In the genomic region with DNA sequence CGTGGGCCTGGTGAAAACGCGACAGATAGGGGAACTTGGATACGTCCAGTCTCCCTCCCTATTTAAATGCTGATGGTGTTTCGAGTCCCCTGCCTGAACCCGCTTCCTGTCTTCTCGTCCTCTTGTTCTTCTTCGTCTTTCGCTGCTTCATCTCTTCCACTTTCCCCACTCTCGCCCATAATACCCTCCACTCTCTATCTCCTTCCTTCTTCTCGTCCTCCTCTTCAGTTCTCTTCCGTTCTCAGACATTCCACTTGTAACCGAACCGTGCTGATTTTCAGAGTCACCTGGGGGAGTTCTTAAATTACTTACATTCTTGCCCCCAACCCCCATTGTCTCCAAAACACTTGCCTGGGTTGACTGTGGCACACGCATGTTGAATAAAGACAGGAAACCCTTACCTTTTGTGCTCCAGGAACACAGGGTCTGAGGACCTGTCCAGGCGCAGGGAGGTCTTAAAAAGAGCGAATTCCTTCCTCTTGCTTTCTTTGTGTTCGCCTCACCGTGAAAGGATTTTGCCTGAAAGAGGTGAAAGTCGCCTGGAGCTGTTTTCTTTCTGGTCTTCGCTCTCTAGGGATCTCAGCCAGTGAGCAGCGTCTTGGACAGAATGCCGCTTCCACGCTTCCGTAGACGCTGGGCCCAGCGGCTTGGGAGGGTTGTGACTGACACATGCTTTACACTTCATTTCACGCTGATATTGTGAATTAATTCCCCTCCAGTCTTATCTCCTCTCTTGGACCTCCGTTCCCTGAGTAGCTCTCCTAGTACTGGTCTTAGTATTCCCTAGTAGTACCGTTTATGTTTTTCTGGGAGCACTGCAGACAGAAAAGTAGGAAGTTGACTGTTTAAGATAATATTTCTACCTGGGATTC, we compare ENCODE assay signal across 1 cellular context.
A peak's percentile ranks its signal among the peaks of the same experiment; 100 is the strongest.
TF ChIP-seq lines count a peak whose summit lies in the region.

No MANE protein-coding gene starts in this region.

TF ChIP-seq in K562, 482 proteins besides CTCF, POLR2A, EP300 and RAD21 (continued from another document and continues in another):
- TF ChIP-seq, protein P1, sequence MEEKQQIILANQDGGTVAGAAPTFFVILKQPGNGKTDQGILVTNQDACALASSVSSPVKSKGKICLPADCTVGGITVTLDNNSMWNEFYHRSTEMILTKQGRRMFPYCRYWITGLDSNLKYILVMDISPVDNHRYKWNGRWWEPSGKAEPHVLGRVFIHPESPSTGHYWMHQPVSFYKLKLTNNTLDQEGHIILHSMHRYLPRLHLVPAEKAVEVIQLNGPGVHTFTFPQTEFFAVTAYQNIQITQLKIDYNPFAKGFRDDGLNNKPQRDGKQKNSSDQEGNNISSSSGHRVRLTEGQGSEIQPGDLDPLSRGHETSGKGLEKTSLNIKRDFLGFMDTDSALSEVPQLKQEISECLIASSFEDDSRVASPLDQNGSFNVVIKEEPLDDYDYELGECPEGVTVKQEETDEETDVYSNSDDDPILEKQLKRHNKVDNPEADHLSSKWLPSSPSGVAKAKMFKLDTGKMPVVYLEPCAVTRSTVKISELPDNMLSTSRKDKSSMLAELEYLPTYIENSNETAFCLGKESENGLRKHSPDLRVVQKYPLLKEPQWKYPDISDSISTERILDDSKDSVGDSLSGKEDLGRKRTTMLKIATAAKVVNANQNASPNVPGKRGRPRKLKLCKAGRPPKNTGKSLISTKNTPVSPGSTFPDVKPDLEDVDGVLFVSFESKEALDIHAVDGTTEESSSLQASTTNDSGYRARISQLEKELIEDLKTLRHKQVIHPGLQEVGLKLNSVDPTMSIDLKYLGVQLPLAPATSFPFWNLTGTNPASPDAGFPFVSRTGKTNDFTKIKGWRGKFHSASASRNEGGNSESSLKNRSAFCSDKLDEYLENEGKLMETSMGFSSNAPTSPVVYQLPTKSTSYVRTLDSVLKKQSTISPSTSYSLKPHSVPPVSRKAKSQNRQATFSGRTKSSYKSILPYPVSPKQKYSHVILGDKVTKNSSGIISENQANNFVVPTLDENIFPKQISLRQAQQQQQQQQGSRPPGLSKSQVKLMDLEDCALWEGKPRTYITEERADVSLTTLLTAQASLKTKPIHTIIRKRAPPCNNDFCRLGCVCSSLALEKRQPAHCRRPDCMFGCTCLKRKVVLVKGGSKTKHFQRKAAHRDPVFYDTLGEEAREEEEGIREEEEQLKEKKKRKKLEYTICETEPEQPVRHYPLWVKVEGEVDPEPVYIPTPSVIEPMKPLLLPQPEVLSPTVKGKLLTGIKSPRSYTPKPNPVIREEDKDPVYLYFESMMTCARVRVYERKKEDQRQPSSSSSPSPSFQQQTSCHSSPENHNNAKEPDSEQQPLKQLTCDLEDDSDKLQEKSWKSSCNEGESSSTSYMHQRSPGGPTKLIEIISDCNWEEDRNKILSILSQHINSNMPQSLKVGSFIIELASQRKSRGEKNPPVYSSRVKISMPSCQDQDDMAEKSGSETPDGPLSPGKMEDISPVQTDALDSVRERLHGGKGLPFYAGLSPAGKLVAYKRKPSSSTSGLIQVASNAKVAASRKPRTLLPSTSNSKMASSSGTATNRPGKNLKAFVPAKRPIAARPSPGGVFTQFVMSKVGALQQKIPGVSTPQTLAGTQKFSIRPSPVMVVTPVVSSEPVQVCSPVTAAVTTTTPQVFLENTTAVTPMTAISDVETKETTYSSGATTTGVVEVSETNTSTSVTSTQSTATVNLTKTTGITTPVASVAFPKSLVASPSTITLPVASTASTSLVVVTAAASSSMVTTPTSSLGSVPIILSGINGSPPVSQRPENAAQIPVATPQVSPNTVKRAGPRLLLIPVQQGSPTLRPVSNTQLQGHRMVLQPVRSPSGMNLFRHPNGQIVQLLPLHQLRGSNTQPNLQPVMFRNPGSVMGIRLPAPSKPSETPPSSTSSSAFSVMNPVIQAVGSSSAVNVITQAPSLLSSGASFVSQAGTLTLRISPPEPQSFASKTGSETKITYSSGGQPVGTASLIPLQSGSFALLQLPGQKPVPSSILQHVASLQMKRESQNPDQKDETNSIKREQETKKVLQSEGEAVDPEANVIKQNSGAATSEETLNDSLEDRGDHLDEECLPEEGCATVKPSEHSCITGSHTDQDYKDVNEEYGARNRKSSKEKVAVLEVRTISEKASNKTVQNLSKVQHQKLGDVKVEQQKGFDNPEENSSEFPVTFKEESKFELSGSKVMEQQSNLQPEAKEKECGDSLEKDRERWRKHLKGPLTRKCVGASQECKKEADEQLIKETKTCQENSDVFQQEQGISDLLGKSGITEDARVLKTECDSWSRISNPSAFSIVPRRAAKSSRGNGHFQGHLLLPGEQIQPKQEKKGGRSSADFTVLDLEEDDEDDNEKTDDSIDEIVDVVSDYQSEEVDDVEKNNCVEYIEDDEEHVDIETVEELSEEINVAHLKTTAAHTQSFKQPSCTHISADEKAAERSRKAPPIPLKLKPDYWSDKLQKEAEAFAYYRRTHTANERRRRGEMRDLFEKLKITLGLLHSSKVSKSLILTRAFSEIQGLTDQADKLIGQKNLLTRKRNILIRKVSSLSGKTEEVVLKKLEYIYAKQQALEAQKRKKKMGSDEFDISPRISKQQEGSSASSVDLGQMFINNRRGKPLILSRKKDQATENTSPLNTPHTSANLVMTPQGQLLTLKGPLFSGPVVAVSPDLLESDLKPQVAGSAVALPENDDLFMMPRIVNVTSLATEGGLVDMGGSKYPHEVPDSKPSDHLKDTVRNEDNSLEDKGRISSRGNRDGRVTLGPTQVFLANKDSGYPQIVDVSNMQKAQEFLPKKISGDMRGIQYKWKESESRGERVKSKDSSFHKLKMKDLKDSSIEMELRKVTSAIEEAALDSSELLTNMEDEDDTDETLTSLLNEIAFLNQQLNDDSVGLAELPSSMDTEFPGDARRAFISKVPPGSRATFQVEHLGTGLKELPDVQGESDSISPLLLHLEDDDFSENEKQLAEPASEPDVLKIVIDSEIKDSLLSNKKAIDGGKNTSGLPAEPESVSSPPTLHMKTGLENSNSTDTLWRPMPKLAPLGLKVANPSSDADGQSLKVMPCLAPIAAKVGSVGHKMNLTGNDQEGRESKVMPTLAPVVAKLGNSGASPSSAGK (IDR thresholded peaks at IDR 0.05), result peak; percentile 98
- TF ChIP-seq ZNF584 (CRISPR knock-in tag; IDR thresholded peaks at IDR 0.05; ENCODE audit: low read depth) (no peak), ZC3H8 (IDR thresholded peaks at IDR 0.05) (no peak), RBM15 (IDR thresholded peaks at IDR 0.05; ENCODE audit: insufficient read depth, low read length) (no peak), NBN (IDR thresholded peaks at IDR 0.05; ENCODE audit: low read depth) (peak; percentile 53; the same call in 1 of the 2 replicates), ZNF436 (CRISPR knock-in tag; IDR thresholded peaks at IDR 0.05) (no peak), TCF7L2 (IDR thresholded peaks at IDR 0.05; ENCODE audit: low read depth, low read length) (no peak), BRD4 (IDR thresholded peaks at IDR 0.05) (no peak; the same call in 1 of the 2 replicates), ILF3 (IDR thresholded peaks at IDR 0.05; ENCODE audit: borderline replicate concordance) (no peak; the same call in 1 of the 2 replicates), ZNF134 (CRISPR knock-in tag; conservative IDR thresholded peaks at IDR 0.05) (no peak), NEUROD1 (IDR thresholded peaks at IDR 0.05; ENCODE audit: borderline replicate concordance, low read depth, low read length, partially characterized antibody) (no peak), ZNF274 (IDR thresholded peaks at IDR 0.05; ENCODE audit: borderline replicate concordance, low read depth, low read length) (no peak), ZNF311 (CRISPR knock-in tag; IDR thresholded peaks at IDR 0.05) (peak; percentile 1; the same call in 1 of the 2 replicates), PTBP1 (IDR thresholded peaks at IDR 0.05; ENCODE audit: low read depth, low read length) (no peak), CHD4 (IDR thresholded peaks at IDR 0.05; ENCODE audit: insufficient read depth, insufficient replicate concordance, low read depth, low read length, poor library complexity, severe bottlenecking) (no peak), HMG20A (CRISPR knock-in tag; conservative IDR thresholded peaks at IDR 0.05) (no peak), CSDE1 (IDR thresholded peaks at IDR 0.05) (0 out of 4 replicates have a peak, but pooled peaks of 1 of the 2 experiments have one; percentile 22), ZNF707 (CRISPR knock-in tag; conservative IDR thresholded peaks at IDR 0.05) (no peak), TEAD4 (IDR thresholded peaks at IDR 0.05; ENCODE audit: low read length) (peak; percentile 40; the same call in 1 of the 2 replicates), TEAD4 (CRISPR knock-in tag; IDR thresholded peaks at IDR 0.05; ENCODE audit: borderline replicate concordance) (peak; percentile 83; the same call in 1 of the 2 replicates), STAT5B (CRISPR knock-in tag; IDR thresholded peaks at IDR 0.05) (no peak), TOE1 (IDR thresholded peaks at IDR 0.05; ENCODE audit: borderline replicate concordance) (peak; percentile 18; the same call in 1 of the 2 replicates), TOE1 (CRISPR knock-in tag; IDR thresholded peaks at IDR 0.05; ENCODE audit: borderline replicate concordance, low read depth) (no peak), ZNF586 (CRISPR knock-in tag; conservative IDR thresholded peaks at IDR 0.05) (no peak; the same call in 1 of the 2 replicates), HCFC1 (IDR thresholded peaks at IDR 0.05; ENCODE audit: low read depth, low read length) (peak; percentile 12; the same call in 1 of the 2 replicates), BDP1 (IDR thresholded peaks at IDR 0.05; ENCODE audit: insufficient read depth, insufficient read length) (no peak), ZNF41 (CRISPR knock-in tag; conservative IDR thresholded peaks at IDR 0.05) (no peak), KLF13 (tag; IDR thresholded peaks at IDR 0.05; ENCODE audit: borderline replicate concordance, low read depth) (no peak), NFIX (CRISPR knock-in tag; IDR thresholded peaks at IDR 0.05; ENCODE audit: low read depth) (no peak), ZNF124 (CRISPR knock-in tag; IDR thresholded peaks at IDR 0.05) (no peak), FOXA1 (IDR thresholded peaks at IDR 0.05; ENCODE audit: borderline replicate concordance) (no peak), IFI16 (CRISPR knock-in tag; IDR thresholded peaks at IDR 0.05) (no peak; the same call in 1 of the 2 replicates), HDAC6 (IDR thresholded peaks at IDR 0.05; ENCODE audit: low read depth, low read length) (no peak), ZSCAN29 (IDR thresholded peaks at IDR 0.05) (0 out of 2 replicates have a peak, but pooled peaks have one; percentile 24), ZNF764 (CRISPR knock-in tag; IDR thresholded peaks at IDR 0.05; ENCODE audit: low read depth) (0 out of 2 replicates have a peak, but pooled peaks have one; percentile 9), PYGO2 (tag; IDR thresholded peaks at IDR 0.05) (no peak)
- TF ChIP-seq, protein P2, sequence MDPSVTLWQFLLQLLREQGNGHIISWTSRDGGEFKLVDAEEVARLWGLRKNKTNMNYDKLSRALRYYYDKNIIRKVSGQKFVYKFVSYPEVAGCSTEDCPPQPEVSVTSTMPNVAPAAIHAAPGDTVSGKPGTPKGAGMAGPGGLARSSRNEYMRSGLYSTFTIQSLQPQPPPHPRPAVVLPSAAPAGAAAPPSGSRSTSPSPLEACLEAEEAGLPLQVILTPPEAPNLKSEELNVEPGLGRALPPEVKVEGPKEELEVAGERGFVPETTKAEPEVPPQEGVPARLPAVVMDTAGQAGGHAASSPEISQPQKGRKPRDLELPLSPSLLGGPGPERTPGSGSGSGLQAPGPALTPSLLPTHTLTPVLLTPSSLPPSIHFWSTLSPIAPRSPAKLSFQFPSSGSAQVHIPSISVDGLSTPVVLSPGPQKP (CRISPR knock-in tag; IDR thresholded peaks at IDR 0.05), result no peak
- TF ChIP-seq, protein P3, sequence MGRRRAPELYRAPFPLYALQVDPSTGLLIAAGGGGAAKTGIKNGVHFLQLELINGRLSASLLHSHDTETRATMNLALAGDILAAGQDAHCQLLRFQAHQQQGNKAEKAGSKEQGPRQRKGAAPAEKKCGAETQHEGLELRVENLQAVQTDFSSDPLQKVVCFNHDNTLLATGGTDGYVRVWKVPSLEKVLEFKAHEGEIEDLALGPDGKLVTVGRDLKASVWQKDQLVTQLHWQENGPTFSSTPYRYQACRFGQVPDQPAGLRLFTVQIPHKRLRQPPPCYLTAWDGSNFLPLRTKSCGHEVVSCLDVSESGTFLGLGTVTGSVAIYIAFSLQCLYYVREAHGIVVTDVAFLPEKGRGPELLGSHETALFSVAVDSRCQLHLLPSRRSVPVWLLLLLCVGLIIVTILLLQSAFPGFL (CRISPR knock-in tag; IDR thresholded peaks at IDR 0.05), result no peak
- TF ChIP-seq, protein P4, sequence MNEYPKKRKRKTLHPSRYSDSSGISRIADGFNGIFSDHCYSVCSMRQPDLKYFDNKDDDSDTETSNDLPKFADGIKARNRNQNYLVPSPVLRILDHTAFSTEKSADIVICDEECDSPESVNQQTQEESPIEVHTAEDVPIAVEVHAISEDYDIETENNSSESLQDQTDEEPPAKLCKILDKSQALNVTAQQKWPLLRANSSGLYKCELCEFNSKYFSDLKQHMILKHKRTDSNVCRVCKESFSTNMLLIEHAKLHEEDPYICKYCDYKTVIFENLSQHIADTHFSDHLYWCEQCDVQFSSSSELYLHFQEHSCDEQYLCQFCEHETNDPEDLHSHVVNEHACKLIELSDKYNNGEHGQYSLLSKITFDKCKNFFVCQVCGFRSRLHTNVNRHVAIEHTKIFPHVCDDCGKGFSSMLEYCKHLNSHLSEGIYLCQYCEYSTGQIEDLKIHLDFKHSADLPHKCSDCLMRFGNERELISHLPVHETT (CRISPR knock-in tag; conservative IDR thresholded peaks at IDR 0.05 in 1 of 2, IDR thresholded peaks at IDR 0.05 in 1 of 2), result peak in 1 of 2 experiments; percentile 83; a peak in 2 of 4 replicates
- TF ChIP-seq, protein P5, sequence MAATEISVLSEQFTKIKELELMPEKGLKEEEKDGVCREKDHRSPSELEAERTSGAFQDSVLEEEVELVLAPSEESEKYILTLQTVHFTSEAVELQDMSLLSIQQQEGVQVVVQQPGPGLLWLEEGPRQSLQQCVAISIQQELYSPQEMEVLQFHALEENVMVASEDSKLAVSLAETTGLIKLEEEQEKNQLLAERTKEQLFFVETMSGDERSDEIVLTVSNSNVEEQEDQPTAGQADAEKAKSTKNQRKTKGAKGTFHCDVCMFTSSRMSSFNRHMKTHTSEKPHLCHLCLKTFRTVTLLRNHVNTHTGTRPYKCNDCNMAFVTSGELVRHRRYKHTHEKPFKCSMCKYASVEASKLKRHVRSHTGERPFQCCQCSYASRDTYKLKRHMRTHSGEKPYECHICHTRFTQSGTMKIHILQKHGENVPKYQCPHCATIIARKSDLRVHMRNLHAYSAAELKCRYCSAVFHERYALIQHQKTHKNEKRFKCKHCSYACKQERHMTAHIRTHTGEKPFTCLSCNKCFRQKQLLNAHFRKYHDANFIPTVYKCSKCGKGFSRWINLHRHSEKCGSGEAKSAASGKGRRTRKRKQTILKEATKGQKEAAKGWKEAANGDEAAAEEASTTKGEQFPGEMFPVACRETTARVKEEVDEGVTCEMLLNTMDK (IDR thresholded peaks at IDR 0.05; ENCODE audit: borderline replicate concordance, insufficient read depth, low read depth, low read length, poor library complexity, severe bottlenecking), result no peak
